ENCODE assay signal across 1 cellular context in the genomic region with DNA sequence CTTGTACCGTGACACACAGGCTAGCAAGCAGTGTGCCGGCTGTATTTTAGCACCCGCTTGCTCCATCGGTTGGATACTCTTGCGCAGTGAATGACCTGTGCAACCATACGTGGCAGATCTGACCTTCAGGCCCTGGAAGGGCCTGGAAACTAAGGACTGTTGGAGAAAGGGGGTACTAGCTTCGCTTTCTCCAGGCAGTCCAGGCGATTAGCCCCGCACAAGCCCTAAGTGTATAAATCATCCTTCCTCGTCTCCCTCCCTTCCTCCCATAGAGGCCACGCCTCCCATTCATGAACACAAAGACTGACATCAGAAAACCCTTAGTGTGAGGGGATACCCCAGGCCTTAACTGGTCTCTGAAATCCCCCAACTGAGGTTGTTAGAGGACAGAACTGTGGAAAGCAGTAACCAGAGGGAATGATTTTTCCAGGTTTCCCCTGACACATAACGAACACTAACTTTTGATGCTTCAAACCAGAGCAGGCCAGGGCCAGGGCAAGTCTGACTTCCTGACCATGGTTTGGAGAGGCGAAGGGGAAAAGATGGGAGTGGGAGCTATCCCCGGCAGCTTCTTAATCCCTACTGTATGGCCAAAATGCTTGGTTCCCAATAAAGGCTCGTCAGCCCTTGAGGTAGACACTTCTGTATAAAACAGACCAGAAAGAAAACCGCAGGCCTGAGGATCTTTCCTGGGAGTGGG.
TF ChIP-seq lines count a peak whose summit lies in the region.

No MANE protein-coding gene starts in this region.

TF ChIP-seq in K562, 482 proteins besides CTCF, POLR2A, EP300 and RAD21 (continued from another document and continues in another):
- TF ChIP-seq HBP1 (CRISPR knock-in tag; IDR thresholded peaks at IDR 0.05) (no peak), HDAC1 (IDR thresholded peaks at IDR 0.05) (0 out of 4 replicates have a peak, but pooled peaks of 1 of the 2 experiments have one; percentile 16), SIN3B (IDR thresholded peaks at IDR 0.05; ENCODE audit: low read depth) (no peak), KLF13 (tag; IDR thresholded peaks at IDR 0.05; ENCODE audit: borderline replicate concordance, low read depth) (no peak), XRCC3 (IDR thresholded peaks at IDR 0.05) (no peak), PKNOX1 (IDR thresholded peaks at IDR 0.05) (peak; percentile 91), MLLT1 (IDR thresholded peaks at IDR 0.05) (peak in 1 of 2 experiments; percentile 59; a peak in 1 of 4 replicates), FOXP1 (CRISPR knock-in tag; IDR thresholded peaks at IDR 0.05) (no peak), MGA (IDR thresholded peaks at IDR 0.05) (0 out of 2 replicates have a peak, but pooled peaks have one; percentile 12), SETDB1 (IDR thresholded peaks at IDR 0.05; ENCODE audit: low read length) (no peak), ERF (CRISPR knock-in tag; IDR thresholded peaks at IDR 0.05) (no peak), AFF4 (CRISPR knock-in tag; IDR thresholded peaks at IDR 0.05) (no peak)
- TF ChIP-seq, protein P1, sequence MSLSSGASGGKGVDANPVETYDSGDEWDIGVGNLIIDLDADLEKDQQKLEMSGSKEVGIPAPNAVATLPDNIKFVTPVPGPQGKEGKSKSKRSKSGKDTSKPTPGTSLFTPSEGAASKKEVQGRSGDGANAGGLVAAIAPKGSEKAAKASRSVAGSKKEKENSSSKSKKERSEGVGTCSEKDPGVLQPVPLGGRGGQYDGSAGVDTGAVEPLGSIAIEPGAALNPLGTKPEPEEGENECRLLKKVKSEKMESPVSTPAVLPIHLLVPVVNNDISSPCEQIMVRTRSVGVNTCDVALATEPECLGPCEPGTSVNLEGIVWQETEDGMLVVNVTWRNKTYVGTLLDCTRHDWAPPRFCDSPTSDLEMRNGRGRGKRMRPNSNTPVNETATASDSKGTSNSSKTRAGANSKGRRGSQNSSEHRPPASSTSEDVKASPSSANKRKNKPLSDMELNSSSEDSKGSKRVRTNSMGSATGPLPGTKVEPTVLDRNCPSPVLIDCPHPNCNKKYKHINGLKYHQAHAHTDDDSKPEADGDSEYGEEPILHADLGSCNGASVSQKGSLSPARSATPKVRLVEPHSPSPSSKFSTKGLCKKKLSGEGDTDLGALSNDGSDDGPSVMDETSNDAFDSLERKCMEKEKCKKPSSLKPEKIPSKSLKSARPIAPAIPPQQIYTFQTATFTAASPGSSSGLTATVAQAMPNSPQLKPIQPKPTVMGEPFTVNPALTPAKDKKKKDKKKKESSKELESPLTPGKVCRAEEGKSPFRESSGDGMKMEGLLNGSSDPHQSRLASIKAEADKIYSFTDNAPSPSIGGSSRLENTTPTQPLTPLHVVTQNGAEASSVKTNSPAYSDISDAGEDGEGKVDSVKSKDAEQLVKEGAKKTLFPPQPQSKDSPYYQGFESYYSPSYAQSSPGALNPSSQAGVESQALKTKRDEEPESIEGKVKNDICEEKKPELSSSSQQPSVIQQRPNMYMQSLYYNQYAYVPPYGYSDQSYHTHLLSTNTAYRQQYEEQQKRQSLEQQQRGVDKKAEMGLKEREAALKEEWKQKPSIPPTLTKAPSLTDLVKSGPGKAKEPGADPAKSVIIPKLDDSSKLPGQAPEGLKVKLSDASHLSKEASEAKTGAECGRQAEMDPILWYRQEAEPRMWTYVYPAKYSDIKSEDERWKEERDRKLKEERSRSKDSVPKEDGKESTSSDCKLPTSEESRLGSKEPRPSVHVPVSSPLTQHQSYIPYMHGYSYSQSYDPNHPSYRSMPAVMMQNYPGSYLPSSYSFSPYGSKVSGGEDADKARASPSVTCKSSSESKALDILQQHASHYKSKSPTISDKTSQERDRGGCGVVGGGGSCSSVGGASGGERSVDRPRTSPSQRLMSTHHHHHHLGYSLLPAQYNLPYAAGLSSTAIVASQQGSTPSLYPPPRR (CRISPR knock-in tag; IDR thresholded peaks at IDR 0.05; ENCODE audit: borderline replicate concordance), result no peak
- TF ChIP-seq, protein P2, sequence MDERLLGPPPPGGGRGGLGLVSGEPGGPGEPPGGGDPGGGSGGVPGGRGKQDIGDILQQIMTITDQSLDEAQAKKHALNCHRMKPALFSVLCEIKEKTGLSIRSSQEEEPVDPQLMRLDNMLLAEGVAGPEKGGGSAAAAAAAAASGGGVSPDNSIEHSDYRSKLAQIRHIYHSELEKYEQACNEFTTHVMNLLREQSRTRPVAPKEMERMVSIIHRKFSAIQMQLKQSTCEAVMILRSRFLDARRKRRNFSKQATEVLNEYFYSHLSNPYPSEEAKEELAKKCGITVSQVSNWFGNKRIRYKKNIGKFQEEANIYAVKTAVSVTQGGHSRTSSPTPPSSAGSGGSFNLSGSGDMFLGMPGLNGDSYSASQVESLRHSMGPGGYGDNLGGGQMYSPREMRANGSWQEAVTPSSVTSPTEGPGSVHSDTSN (CRISPR knock-in tag; IDR thresholded peaks at IDR 0.05; ENCODE audit: low read depth), result no peak
- TF ChIP-seq, protein P2 (tag; conservative IDR thresholded peaks at IDR 0.05; ENCODE audit: low read depth), result peak; percentile 79
